9 cellular contexts compared by ENCODE assay signal in genomic region chr4:7650606-7651400, GRCh38.
DNase-seq lines count a peak whose midpoint lies in the region; ATAC-seq and TF ChIP-seq lines count a peak whose summit lies in the region.
"Had no signal": no experiment of that assay in that cellular context is flagged by ENCODE, and none has a peak within 500 bp of the region (broad histone marks: within the 10 kb centered on the region; RNA-seq: fewer than 3 reads in every experiment).

No MANE protein-coding gene starts in this region.

- H3K36me3 ChIP-seq in tibial nerve = no peaks in the 10 kb centered on the region

- CTCF ChIA-PET in activated naive CD4-positive, alpha-beta T cell treated with anti-CD3 and anti-CD28 coated beads, Interleukin-2, amount 10 ng/mL, durations not matched to agents 7 days and 5 days (lab: Charles Lee) = interaction anchor here (0.6 to 1.5 kb wide), 2 partner anchors 10 to 151 kb away, joined by 3 to 4 read pairs; no protein-coding TSS in a partner anchor

- H3K4me1 Mint-ChIP-seq in activated naive CD4-positive, alpha-beta T cell treated with anti-CD3 and anti-CD28 coated beads, Interleukin-2, amount 10 ng/mL, durations not matched to agents 7 days and 5 days = peaks cover 35% of the 10 kb centered on the region
- peaks cover 3% of the 10 kb centered on the region for H3K4me1 Mint-ChIP-seq in glutamatergic neuron (ENCODE audit: low read depth, unreplicated experiment)

- no peak for TF ChIP-seq POLR2A in tibial nerve (IDR thresholded peaks at IDR 0.05)

- peaks cover 12% of the 10 kb centered on the region for H3K27me3 Mint-ChIP-seq in activated naive CD4-positive, alpha-beta T cell treated with anti-CD3 and anti-CD28 coated beads, Interleukin-2, amount 10 ng/mL, durations not matched to agents 7 days and 5 days
- peaks cover 11% of the 10 kb centered on the region for H3K27me3 Mint-ChIP-seq in glutamatergic neuron (ENCODE audit: unreplicated experiment)

- TF ChIP-seq CTCF in glutamatergic neuron (IDR thresholded peaks at IDR 0.05; ENCODE audit: partially characterized antibody, unreplicated experiment) (no peak), tibial nerve (IDR thresholded peaks at IDR 0.05) (no peak)

- H3K27me3 ChIP-seq in tibial nerve = no peaks in the 10 kb centered on the region

- peak overlapping the region in 3 of 4 donors; percentile 32 to 85 (median 82) for H3K27ac ChIP-seq in tibial nerve

- ATAC-seq in HG03354 (IDR thresholded peaks at IDR 0.05; ENCODE audit: poor library complexity, severe bottlenecking, unreplicated experiment) = no peak
- ATAC-seq in GM19455 (IDR thresholded peaks at IDR 0.05; ENCODE audit: unreplicated experiment) = no peak

- H3K9me3 ChIP-seq in tibial nerve = no peaks in the 10 kb centered on the region

- no peaks in the 10 kb centered on the region for H3K36me3 Mint-ChIP-seq in activated naive CD4-positive, alpha-beta T cell treated with anti-CD3 and anti-CD28 coated beads, Interleukin-2, amount 10 ng/mL, durations not matched to agents 7 days and 5 days
- peaks cover 8% of the 10 kb centered on the region for H3K36me3 Mint-ChIP-seq in glutamatergic neuron (ENCODE audit: unreplicated experiment)

- no peak for TF ChIP-seq EP300 in tibial nerve (IDR thresholded peaks at IDR 0.05)

- peaks cover 0 to 83% (median 21%) of the 10 kb centered on the region in 4 donors for H3K4me1 ChIP-seq in tibial nerve

- no peak for DNase-seq in activated naive CD4-positive, alpha-beta T cell treated with anti-CD3 and anti-CD28 coated beads, Interleukin-2, amount 10 ng/mL, durations not matched to agents 7 days and 5 days
- DNase-seq in activated naive CD4-positive, alpha-beta T cell (lab: John Stamatoyannopoulos, UW) = no peak
- DNase-seq in RPMI8226 (peak; percentile 12), glutamatergic neuron (peak; percentile 68), tibial nerve (ENCODE audit: low spot score in 2 of 2) (peak in 1 of 2 donors; percentile 44), amygdala (lab: John Stamatoyannopoulos, UW) (no peak)

- WGBS in tibial nerve, 2 donors = 51 to 54% methylated on average over 16 to 20 of the region's 22 CpGs

- no peak overlapping the region for H3K4me3 Mint-ChIP-seq in activated naive CD4-positive, alpha-beta T cell treated with anti-CD3 and anti-CD28 coated beads, Interleukin-2, amount 10 ng/mL, durations not matched to agents 7 days and 5 days
- no peak overlapping the region for H3K4me3 Mint-ChIP-seq in glutamatergic neuron (ENCODE audit: unreplicated experiment)

- H3K27ac Mint-ChIP-seq in activated naive CD4-positive, alpha-beta T cell treated with anti-CD3 and anti-CD28 coated beads, Interleukin-2, amount 10 ng/mL, durations not matched to agents 7 days and 5 days = peak overlapping the region; percentile 21
- no peak overlapping the region for H3K27ac Mint-ChIP-seq in glutamatergic neuron (ENCODE audit: unreplicated experiment)

- no peaks in the 10 kb centered on the region for H3K9me3 Mint-ChIP-seq in activated naive CD4-positive, alpha-beta T cell treated with anti-CD3 and anti-CD28 coated beads, Interleukin-2, amount 10 ng/mL, durations not matched to agents 7 days and 5 days
- peaks cover 5% of the 10 kb centered on the region for H3K9me3 Mint-ChIP-seq in glutamatergic neuron (ENCODE audit: unreplicated experiment)

- no peak overlapping the region for H3K4me3 ChIP-seq in tibial nerve
- H3K4me3 ChIP-seq: lung had no signal

Comparison
In these comparisons a context has a peak if more than half of its experiments do, and no peak if none do; other contexts are left out.
1. DNase-seq: peak in RPMI8226 (single experiment) and glutamatergic neuron (single experiment); none in activated naive CD4-positive, alpha-beta T cell treated with anti-CD3 and anti-CD28 coated beads, Interleukin-2, amount 10 ng/mL, durations not matched to agents 7 days and 5 days (single experiment), activated naive CD4-positive, alpha-beta T cell (0 of 4) and amygdala (0 of 56).